ENCODE assay signal across 2 cellular contexts in genomic region chr1:11943619-11944018, GRCh38.
TF ChIP-seq lines count a peak whose summit lies in the region.

No MANE protein-coding gene starts in this region.

TF ChIP-seq in SK-N-SH treated with all-trans-retinoic acid at 6 μM for 48 hours, 23 proteins besides CTCF, POLR2A, EP300 and RAD21 (continued from another document):
- TF ChIP-seq, protein P1, sequence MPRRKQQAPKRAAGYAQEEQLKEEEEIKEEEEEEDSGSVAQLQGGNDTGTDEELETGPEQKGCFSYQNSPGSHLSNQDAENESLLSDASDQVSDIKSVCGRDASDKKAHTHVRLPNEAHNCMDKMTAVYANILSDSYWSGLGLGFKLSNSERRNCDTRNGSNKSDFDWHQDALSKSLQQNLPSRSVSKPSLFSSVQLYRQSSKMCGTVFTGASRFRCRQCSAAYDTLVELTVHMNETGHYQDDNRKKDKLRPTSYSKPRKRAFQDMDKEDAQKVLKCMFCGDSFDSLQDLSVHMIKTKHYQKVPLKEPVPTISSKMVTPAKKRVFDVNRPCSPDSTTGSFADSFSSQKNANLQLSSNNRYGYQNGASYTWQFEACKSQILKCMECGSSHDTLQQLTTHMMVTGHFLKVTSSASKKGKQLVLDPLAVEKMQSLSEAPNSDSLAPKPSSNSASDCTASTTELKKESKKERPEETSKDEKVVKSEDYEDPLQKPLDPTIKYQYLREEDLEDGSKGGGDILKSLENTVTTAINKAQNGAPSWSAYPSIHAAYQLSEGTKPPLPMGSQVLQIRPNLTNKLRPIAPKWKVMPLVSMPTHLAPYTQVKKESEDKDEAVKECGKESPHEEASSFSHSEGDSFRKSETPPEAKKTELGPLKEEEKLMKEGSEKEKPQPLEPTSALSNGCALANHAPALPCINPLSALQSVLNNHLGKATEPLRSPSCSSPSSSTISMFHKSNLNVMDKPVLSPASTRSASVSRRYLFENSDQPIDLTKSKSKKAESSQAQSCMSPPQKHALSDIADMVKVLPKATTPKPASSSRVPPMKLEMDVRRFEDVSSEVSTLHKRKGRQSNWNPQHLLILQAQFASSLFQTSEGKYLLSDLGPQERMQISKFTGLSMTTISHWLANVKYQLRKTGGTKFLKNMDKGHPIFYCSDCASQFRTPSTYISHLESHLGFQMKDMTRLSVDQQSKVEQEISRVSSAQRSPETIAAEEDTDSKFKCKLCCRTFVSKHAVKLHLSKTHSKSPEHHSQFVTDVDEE (CRISPR knock-in tag; IDR thresholded peaks at IDR 0.05) = no peak
- TF ChIP-seq ESRRG (CRISPR knock-in tag; IDR thresholded peaks at IDR 0.05) = no peak
- no peak for TF ChIP-seq ZC3H10 (CRISPR knock-in tag; IDR thresholded peaks at IDR 0.05)
- TF ChIP-seq, protein P2, sequence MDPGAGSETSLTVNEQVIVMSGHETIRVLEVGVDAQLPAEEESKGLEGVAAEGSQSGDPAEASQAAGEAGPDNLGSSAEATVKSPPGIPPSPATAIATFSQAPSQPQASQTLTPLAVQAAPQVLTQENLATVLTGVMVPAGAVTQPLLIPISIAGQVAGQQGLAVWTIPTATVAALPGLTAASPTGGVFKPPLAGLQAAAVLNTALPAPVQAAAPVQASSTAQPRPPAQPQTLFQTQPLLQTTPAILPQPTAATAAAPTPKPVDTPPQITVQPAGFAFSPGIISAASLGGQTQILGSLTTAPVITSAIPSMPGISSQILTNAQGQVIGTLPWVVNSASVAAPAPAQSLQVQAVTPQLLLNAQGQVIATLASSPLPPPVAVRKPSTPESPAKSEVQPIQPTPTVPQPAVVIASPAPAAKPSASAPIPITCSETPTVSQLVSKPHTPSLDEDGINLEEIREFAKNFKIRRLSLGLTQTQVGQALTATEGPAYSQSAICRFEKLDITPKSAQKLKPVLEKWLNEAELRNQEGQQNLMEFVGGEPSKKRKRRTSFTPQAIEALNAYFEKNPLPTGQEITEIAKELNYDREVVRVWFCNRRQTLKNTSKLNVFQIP (CRISPR knock-in tag; IDR thresholded peaks at IDR 0.05; ENCODE audit: borderline replicate concordance, low read depth) = no peak
- no peak for TF ChIP-seq TOX (CRISPR knock-in tag; IDR thresholded peaks at IDR 0.05; ENCODE audit: borderline replicate concordance)
- TF ChIP-seq CSDC2 (CRISPR knock-in tag; IDR thresholded peaks at IDR 0.05) = no peak
- TF ChIP-seq BACH2 (CRISPR knock-in tag; IDR thresholded peaks at IDR 0.05; ENCODE audit: borderline replicate concordance) = no peak
- TF ChIP-seq ZNF70 (CRISPR knock-in tag; IDR thresholded peaks at IDR 0.05) = no peak
- TF ChIP-seq TCF4 (CRISPR knock-in tag; IDR thresholded peaks at IDR 0.05; ENCODE audit: borderline replicate concordance) = no peak
TF ChIP-seq in SK-N-SH treated with all-trans-retinoic acid at 6 μM for 48 hours: peak in this region for 0.

TF ChIP-seq in SK-N-SH, 30 proteins besides CTCF, POLR2A, EP300 and RAD21 (continued from another document):
- TF ChIP-seq MEF2A (IDR thresholded peaks at IDR 0.05; ENCODE audit: borderline replicate concordance, low read depth) (no peak), REST (IDR thresholded peaks at IDR 0.05; ENCODE audit: low read depth, low read length) (no peak), NRF1 (IDR thresholded peaks at IDR 0.05; ENCODE audit: low read depth, low read length) (no peak), FOXJ3 (CRISPR knock-in tag; IDR thresholded peaks at IDR 0.05) (no peak), GABPA (IDR thresholded peaks at IDR 0.05; ENCODE audit: low read depth) (no peak), EZH2phosphoT487 (IDR thresholded peaks at IDR 0.05; ENCODE audit: borderline replicate concordance, low read depth) (no peak), NFIC (IDR thresholded peaks at IDR 0.05; ENCODE audit: borderline replicate concordance) (no peak)
- TF ChIP-seq, protein P3, sequence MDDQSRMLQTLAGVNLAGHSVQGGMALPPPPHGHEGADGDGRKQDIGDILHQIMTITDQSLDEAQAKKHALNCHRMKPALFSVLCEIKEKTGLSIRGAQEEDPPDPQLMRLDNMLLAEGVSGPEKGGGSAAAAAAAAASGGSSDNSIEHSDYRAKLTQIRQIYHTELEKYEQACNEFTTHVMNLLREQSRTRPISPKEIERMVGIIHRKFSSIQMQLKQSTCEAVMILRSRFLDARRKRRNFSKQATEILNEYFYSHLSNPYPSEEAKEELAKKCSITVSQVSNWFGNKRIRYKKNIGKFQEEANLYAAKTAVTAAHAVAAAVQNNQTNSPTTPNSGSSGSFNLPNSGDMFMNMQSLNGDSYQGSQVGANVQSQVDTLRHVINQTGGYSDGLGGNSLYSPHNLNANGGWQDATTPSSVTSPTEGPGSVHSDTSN (IDR thresholded peaks at IDR 0.05) = no peak
